Comparison of ENCODE assay signal across 7 cellular contexts in genomic region chr3:108398510-108398909, GRCh38.
"Had no signal": no experiment of that assay in that cellular context is flagged by ENCODE, and none has a peak within 500 bp of the region (broad histone marks: within the 10 kb centered on the region; RNA-seq: fewer than 3 reads in every experiment).

No MANE protein-coding gene starts in this region.

- H3K4me3 ChIP-seq: K562 had no signal

- DNase-seq: IMR-90, KBM-7, KG1 had no signal

- H3K27ac ChIP-seq: HL-60 had no signal

- FAIRE-seq: HepG2, HTR-8/SVneo, K562 had no signal

- ATAC-seq: HepG2, K562 had no signal
